In the genomic region with DNA sequence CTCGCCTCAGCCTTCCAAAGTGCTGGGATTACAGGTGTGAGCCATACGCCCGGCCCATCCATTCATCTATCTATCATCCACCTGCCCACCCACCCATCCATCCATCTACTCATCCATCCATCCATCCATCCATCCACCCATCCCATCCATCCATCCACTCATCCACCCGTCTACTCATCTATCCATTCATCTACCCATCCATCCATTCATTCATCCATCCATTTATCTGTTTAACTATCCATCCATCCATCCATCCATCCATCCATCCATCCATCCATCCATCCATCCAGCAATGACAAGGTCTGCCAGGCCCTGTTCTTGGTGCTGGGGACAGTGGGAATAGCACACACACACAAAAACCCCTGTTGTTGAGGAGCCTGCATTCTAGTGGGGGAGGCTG, we compare ENCODE assay signal across 25 cellular contexts. TPM values are rescaled to one million over a fixed set of nuclear protein-coding genes. Genes with fewer than 3 reads are reported as not detected.
DNase-seq lines count a peak whose midpoint lies in the region; ATAC-seq, FAIRE-seq and TF ChIP-seq lines count a peak whose summit lies in the region.
"Had no signal": no experiment of that assay in that cellular context is flagged by ENCODE, and none has a peak within 500 bp of the region (broad histone marks: within the 10 kb centered on the region; RNA-seq: fewer than 3 reads in every experiment).

No MANE protein-coding gene starts in this region.

- peaks cover 50% of the 10 kb centered on the region for H3K36me3 Mint-ChIP-seq in activated CD4-positive, alpha-beta T cell treated with anti-CD3 and anti-CD28 coated beads, Interleukin-2, amount 10 ng/mL, durations not matched to agents 7 days and 5 days (ENCODE audit: low read depth)
- peaks cover 15% of the 10 kb centered on the region for H3K36me3 Mint-ChIP-seq in IgD-negative memory B cell
- peaks cover 58% of the 10 kb centered on the region for H3K36me3 Mint-ChIP-seq in activated T-helper 2 cell treated with anti-CD3 and anti-CD28 coated beads, Interferon-gamma antibody, Interleukin-2, Interleukin-4, amounts not matched to agents 10 μg/mL and 5 μg/mL and 100 μg/mL, durations not matched to agents 14 hours and 24 hours and 36 hours (ENCODE audit: low read depth)
- H3K36me3 Mint-ChIP-seq in natural killer cell treated with Interleukin-12 subunit alpha and Interleukin-12 subunit beta and Interleukin-15 and Interleukin-18, amount 100 ng/mL, for 72 hours = peaks cover 25% of the 10 kb centered on the region

- CTCF ChIA-PET in activated CD4-positive, alpha-beta T cell treated with anti-CD3 and anti-CD28 coated beads, Interleukin-2, amount 10 ng/mL, durations not matched to agents 7 days and 5 days (lab: Charles Lee) = interaction anchor here (0.6 kb wide), 1 partner anchor 286 kb away, joined by 3 read pairs; no protein-coding TSS in a partner anchor

- intact Hi-C loops in activated T-helper 2 cell treated with anti-CD3 and anti-CD28 coated beads, Interferon-gamma antibody, Interleukin-2, Interleukin-4, amounts not matched to agents 10 μg/mL and 5 μg/mL and 100 μg/mL, durations not matched to agents 14 hours and 24 hours and 36 hours (cut with micrococcal nuclease) = no loop called here
- intact Hi-C loops in mucosa of descending colon (cut with DNase I, micrococcal nuclease) = no loop called here

- H3K27ac Mint-ChIP-seq in activated CD4-positive, alpha-beta T cell treated with anti-CD3 and anti-CD28 coated beads, Interleukin-2, amount 10 ng/mL, durations not matched to agents 7 days and 5 days = peak overlapping the region; percentile 47
- peak overlapping the region in 2 of 3 donors; percentile 48 to 74 for H3K27ac Mint-ChIP-seq in IgD-negative memory B cell
- peak overlapping the region; percentile 30 for H3K27ac Mint-ChIP-seq in activated T-helper 2 cell treated with anti-CD3 and anti-CD28 coated beads, Interferon-gamma antibody, Interleukin-2, Interleukin-4, amounts not matched to agents 10 μg/mL and 5 μg/mL and 100 μg/mL, durations not matched to agents 14 hours and 24 hours and 36 hours
- peak overlapping the region; percentile 58 to 67 for H3K27ac Mint-ChIP-seq in natural killer cell treated with Interleukin-12 subunit alpha and Interleukin-12 subunit beta and Interleukin-15 and Interleukin-18, amount 100 ng/mL, for 72 hours

- H3K9me3 ChIP-seq in mucosa of descending colon = no peaks in the 10 kb centered on the region
- H3K9me3 ChIP-seq: A549, SK-N-SH had no signal

- no peak overlapping the region for H3K4me3 ChIP-seq in mucosa of descending colon
- H3K4me3 ChIP-seq: A549 had no signal

- no peaks in the 10 kb centered on the region for H3K27me3 Mint-ChIP-seq in activated CD4-positive, alpha-beta T cell treated with anti-CD3 and anti-CD28 coated beads, Interleukin-2, amount 10 ng/mL, durations not matched to agents 7 days and 5 days
- no peaks in the 10 kb centered on the region for H3K27me3 Mint-ChIP-seq in IgD-negative memory B cell
- no peaks in the 10 kb centered on the region for H3K27me3 Mint-ChIP-seq in activated T-helper 2 cell treated with anti-CD3 and anti-CD28 coated beads, Interferon-gamma antibody, Interleukin-2, Interleukin-4, amounts not matched to agents 10 μg/mL and 5 μg/mL and 100 μg/mL, durations not matched to agents 14 hours and 24 hours and 36 hours (ENCODE audit: low read depth)
- H3K27me3 Mint-ChIP-seq in natural killer cell treated with Interleukin-12 subunit alpha and Interleukin-12 subunit beta and Interleukin-15 and Interleukin-18, amount 100 ng/mL, for 72 hours = no peaks in the 10 kb centered on the region

- TF ChIP-seq CTCF in mucosa of descending colon (IDR thresholded peaks at IDR 0.05) = no peak

- H3K9me3 Mint-ChIP-seq in activated CD4-positive, alpha-beta T cell treated with anti-CD3 and anti-CD28 coated beads, Interleukin-2, amount 10 ng/mL, durations not matched to agents 7 days and 5 days = peaks cover 11% of the 10 kb centered on the region
- no peaks in the 10 kb centered on the region for H3K9me3 Mint-ChIP-seq in IgD-negative memory B cell
- H3K9me3 Mint-ChIP-seq in activated T-helper 2 cell treated with anti-CD3 and anti-CD28 coated beads, Interferon-gamma antibody, Interleukin-2, Interleukin-4, amounts not matched to agents 10 μg/mL and 5 μg/mL and 100 μg/mL, durations not matched to agents 14 hours and 24 hours and 36 hours = peaks cover 3% of the 10 kb centered on the region
- H3K9me3 Mint-ChIP-seq in natural killer cell treated with Interleukin-12 subunit alpha and Interleukin-12 subunit beta and Interleukin-15 and Interleukin-18, amount 100 ng/mL, for 72 hours = peaks cover 13% of the 10 kb centered on the region

- peaks cover 63% of the 10 kb centered on the region for H3K4me1 Mint-ChIP-seq in activated CD4-positive, alpha-beta T cell treated with anti-CD3 and anti-CD28 coated beads, Interleukin-2, amount 10 ng/mL, durations not matched to agents 7 days and 5 days
- peaks cover 28 to 49% (median 40%) of the 10 kb centered on the region in 3 donors for H3K4me1 Mint-ChIP-seq in IgD-negative memory B cell
- peaks cover 49% of the 10 kb centered on the region for H3K4me1 Mint-ChIP-seq in activated T-helper 2 cell treated with anti-CD3 and anti-CD28 coated beads, Interferon-gamma antibody, Interleukin-2, Interleukin-4, amounts not matched to agents 10 μg/mL and 5 μg/mL and 100 μg/mL, durations not matched to agents 14 hours and 24 hours and 36 hours (ENCODE audit: low read depth)
- H3K4me1 Mint-ChIP-seq in natural killer cell treated with Interleukin-12 subunit alpha and Interleukin-12 subunit beta and Interleukin-15 and Interleukin-18, amount 100 ng/mL, for 72 hours (ENCODE audit: low read depth in 2 of 2) = peaks cover 54 to 57% of the 10 kb centered on the region in 2 donors

- ATAC-seq in natural killer cell treated with Interleukin-12 subunit alpha and Interleukin-12 subunit beta and Interleukin-15 and Interleukin-18, amount 100 ng/mL, for 72 hours = no peak
- ATAC-seq in mucosa of descending colon = no peak
- ATAC-seq: A549, HepG2 had no signal

- H3K4me1 ChIP-seq in mucosa of descending colon (ENCODE audit: low read depth) = no peaks in the 10 kb centered on the region

- H3K36me3 ChIP-seq in mucosa of descending colon (ENCODE audit: low read depth) = no peaks in the 10 kb centered on the region

- no peak for DNase-seq in activated CD4-positive, alpha-beta T cell treated with anti-CD3 and anti-CD28 coated beads, Interleukin-2, amount 10 ng/mL, durations not matched to agents 7 days and 5 days
- no peak for DNase-seq in activated CD4-positive, alpha-beta T cell treated with anti-CD3 and anti-CD28 coated beads, Interleukin-2, amount 50 U/mL, for 4 hours
- DNase-seq in activated T-helper 2 cell treated with anti-CD3 and anti-CD28 coated beads, Interferon-gamma antibody, Interleukin-2, Interleukin-4, amounts not matched to agents 10 μg/mL and 5 μg/mL and 100 μg/mL, durations not matched to agents 14 hours and 24 hours and 36 hours (ENCODE audit: low spot score) = no peak
- DNase-seq in natural killer cell treated with Interleukin-12 subunit alpha and Interleukin-12 subunit beta and Interleukin-15 and Interleukin-18, amount 100 ng/mL, for 72 hours (ENCODE audit: low spot score) = no peak
- DNase-seq in EL (no peak), urothelium cell line (ENCODE audit: low spot score) (no peak), mucosa of descending colon (no peak)
- DNase-seq: activated CD4-positive, CD25-positive, alpha-beta regulatory T cell; activated effector memory CD4-positive, alpha-beta T cell treated with anti-CD3 and anti-CD28 coated beads, Interleukin-2, amount 50 U/mL, for 16 hours; aorta; caudate nucleus; GOT3; NCI-H1417; NCI-H2107; NCI-H446 treated with DMSO at 0.1 percent for 48 hours; retina; SK-N-SH; stimulated activated CD4-positive, alpha-beta T cell treated with anti-CD3 and anti-CD28 coated beads, Interleukin-4, amount 100 ng/mL, for 1 hour; trophoblast cell had no signal

- no peak overlapping the region for H3K4me3 Mint-ChIP-seq in activated CD4-positive, alpha-beta T cell treated with anti-CD3 and anti-CD28 coated beads, Interleukin-2, amount 10 ng/mL, durations not matched to agents 7 days and 5 days
- peak overlapping the region in 3 of 4 donors; percentile 55 to 75 (median 58) for H3K4me3 Mint-ChIP-seq in IgD-negative memory B cell
- no peak overlapping the region for H3K4me3 Mint-ChIP-seq in activated T-helper 2 cell treated with anti-CD3 and anti-CD28 coated beads, Interferon-gamma antibody, Interleukin-2, Interleukin-4, amounts not matched to agents 10 μg/mL and 5 μg/mL and 100 μg/mL, durations not matched to agents 14 hours and 24 hours and 36 hours (ENCODE audit: low read depth)
- H3K4me3 Mint-ChIP-seq in natural killer cell treated with Interleukin-12 subunit alpha and Interleukin-12 subunit beta and Interleukin-15 and Interleukin-18, amount 100 ng/mL, for 72 hours = peak overlapping the region; percentile 34

- no peak for FAIRE-seq in urothelium cell line (lab: Jason Lieb, UNC)
- FAIRE-seq: A549, HepG2, RCC 7860 had no signal

- POLR2A ChIA-PET in activated CD4-positive, alpha-beta T cell treated with anti-CD3 and anti-CD28 coated beads, Interleukin-2, amount 10 ng/mL, durations not matched to agents 7 days and 5 days (lab: Charles Lee) = no interaction called here

RNA-seq across cellular contexts. Expression of a gene that starts 4.5 kb away (rescaled TPM):
- total RNA-seq in activated CD4-positive, alpha-beta T cell treated with anti-CD3 and anti-CD28 coated beads, Interleukin-2, amount 10 ng/mL, durations not matched to agents 7 days and 5 days = 100 to 1,000 TPM; 123 to 132 TPM
- 47.5 TPM for polyA plus RNA-seq in IgD-negative memory B cell
- 68.9 and 69.7 TPM in 2 replicates for total RNA-seq in activated T-helper 2 cell treated with anti-CD3 and anti-CD28 coated beads, Interferon-gamma antibody, Interleukin-2, Interleukin-4, amounts not matched to agents 10 μg/mL and 5 μg/mL and 100 μg/mL, durations not matched to agents 14 hours and 24 hours and 36 hours
- 100 to 1,000 TPM; 166 to 167 TPM for total RNA-seq in natural killer cell treated with Interleukin-12 subunit alpha and Interleukin-12 subunit beta and Interleukin-15 and Interleukin-18, amount 100 ng/mL, for 72 hours
- total RNA-seq in mucosa of descending colon = 10 to 100 TPM in 2 of 3 donors, 1 to 10 TPM in 1; 6.0 to 12.3 (median 10.7) TPM
- total RNA-seq: HepG2, lung microvascular endothelial cell had no signal
- polyA plus RNA-seq: BJ, HepG2 had no signal

RNA-seq across cellular contexts. Expression of a gene that starts 9.8 kb away (rescaled TPM):
- 10 to 100 TPM; 31.5 to 35.2 TPM for total RNA-seq in activated CD4-positive, alpha-beta T cell treated with anti-CD3 and anti-CD28 coated beads, Interleukin-2, amount 10 ng/mL, durations not matched to agents 7 days and 5 days
- polyA plus RNA-seq in IgD-negative memory B cell = 32.7 TPM
- total RNA-seq in activated T-helper 2 cell treated with anti-CD3 and anti-CD28 coated beads, Interferon-gamma antibody, Interleukin-2, Interleukin-4, amounts not matched to agents 10 μg/mL and 5 μg/mL and 100 μg/mL, durations not matched to agents 14 hours and 24 hours and 36 hours = 7.7 and 8.7 TPM in 2 replicates
- total RNA-seq in natural killer cell treated with Interleukin-12 subunit alpha and Interleukin-12 subunit beta and Interleukin-15 and Interleukin-18, amount 100 ng/mL, for 72 hours = 10 to 100 TPM; 15.2 to 17.8 TPM
- total RNA-seq in mucosa of descending colon = 10 to 100 TPM; 26.4 to 80.5 (median 40.5) TPM

RNA-seq across cellular contexts. Expression of a gene that starts 37.5 kb away (rescaled TPM):
- 10 to 100 TPM; 11.1 to 11.2 TPM for total RNA-seq in activated CD4-positive, alpha-beta T cell treated with anti-CD3 and anti-CD28 coated beads, Interleukin-2, amount 10 ng/mL, durations not matched to agents 7 days and 5 days
- polyA plus RNA-seq in IgD-negative memory B cell = 4.0 TPM
- 55.2 and 64.7 TPM in 2 replicates for total RNA-seq in activated T-helper 2 cell treated with anti-CD3 and anti-CD28 coated beads, Interferon-gamma antibody, Interleukin-2, Interleukin-4, amounts not matched to agents 10 μg/mL and 5 μg/mL and 100 μg/mL, durations not matched to agents 14 hours and 24 hours and 36 hours
- 10 to 100 TPM; 44.8 to 76.5 TPM for total RNA-seq in natural killer cell treated with Interleukin-12 subunit alpha and Interleukin-12 subunit beta and Interleukin-15 and Interleukin-18, amount 100 ng/mL, for 72 hours
- 100 to 1,000 TPM in 1 of 3 donors, 10 to 100 TPM in 2; 72.8 to 121 (median 79.5) TPM for total RNA-seq in mucosa of descending colon

RNA-seq across cellular contexts. Expression of a gene that starts 39.6 kb away (rescaled TPM):
- 10 to 100 TPM; 64.6 TPM for total RNA-seq in activated CD4-positive, alpha-beta T cell treated with anti-CD3 and anti-CD28 coated beads, Interleukin-2, amount 10 ng/mL, durations not matched to agents 7 days and 5 days
- polyA plus RNA-seq in IgD-negative memory B cell = 81.3 TPM
- total RNA-seq in activated T-helper 2 cell treated with anti-CD3 and anti-CD28 coated beads, Interferon-gamma antibody, Interleukin-2, Interleukin-4, amounts not matched to agents 10 μg/mL and 5 μg/mL and 100 μg/mL, durations not matched to agents 14 hours and 24 hours and 36 hours = 90.4 and 95.4 TPM in 2 replicates
- total RNA-seq in natural killer cell treated with Interleukin-12 subunit alpha and Interleukin-12 subunit beta and Interleukin-15 and Interleukin-18, amount 100 ng/mL, for 72 hours = 10 to 100 TPM; 67.4 to 70.4 TPM
- total RNA-seq in mucosa of descending colon = 100 to 1,000 TPM in 1 of 3 donors, 10 to 100 TPM in 2; 74.8 to 115 (median 89.2) TPM

RNA-seq across cellular contexts. Expression of a gene that starts 56.5 kb away (rescaled TPM):
- total RNA-seq in activated CD4-positive, alpha-beta T cell treated with anti-CD3 and anti-CD28 coated beads, Interleukin-2, amount 10 ng/mL, durations not matched to agents 7 days and 5 days = not detected
- not detected for polyA plus RNA-seq in IgD-negative memory B cell
- total RNA-seq in activated T-helper 2 cell treated with anti-CD3 and anti-CD28 coated beads, Interferon-gamma antibody, Interleukin-2, Interleukin-4, amounts not matched to agents 10 μg/mL and 5 μg/mL and 100 μg/mL, durations not matched to agents 14 hours and 24 hours and 36 hours = 4.4 and 6.3 TPM in 2 replicates
- 1 to 10 TPM; 3.5 to 9.2 TPM for total RNA-seq in natural killer cell treated with Interleukin-12 subunit alpha and Interleukin-12 subunit beta and Interleukin-15 and Interleukin-18, amount 100 ng/mL, for 72 hours
- total RNA-seq in mucosa of descending colon = 100 to 1,000 TPM in 2 of 3 donors, 10 to 100 TPM in 1; 42.2 to 473 (median 261) TPM

Comparison
In these comparisons a context has a peak if more than half of its experiments do, and no peak if none do; other contexts are left out.
1. H3K4me3 Mint-ChIP-seq: peak in IgD-negative memory B cell (3 of 4) and natural killer cell treated with Interleukin-12 subunit alpha and Interleukin-12 subunit beta and Interleukin-15 and Interleukin-18, amount 100 ng/mL, for 72 hours (single experiment); none in activated CD4-positive, alpha-beta T cell treated with anti-CD3 and anti-CD28 coated beads, Interleukin-2, amount 10 ng/mL, durations not matched to agents 7 days and 5 days (single experiment) and activated T-helper 2 cell treated with anti-CD3 and anti-CD28 coated beads, Interferon-gamma antibody, Interleukin-2, Interleukin-4, amounts not matched to agents 10 μg/mL and 5 μg/mL and 100 μg/mL, durations not matched to agents 14 hours and 24 hours and 36 hours (single experiment).
2. Peak in every context shown above with its lines, with median percentiles within 50 percentile points of each other: H3K27ac Mint-ChIP-seq.